ENCODE assay signal across 12 cellular contexts in the genomic region with DNA sequence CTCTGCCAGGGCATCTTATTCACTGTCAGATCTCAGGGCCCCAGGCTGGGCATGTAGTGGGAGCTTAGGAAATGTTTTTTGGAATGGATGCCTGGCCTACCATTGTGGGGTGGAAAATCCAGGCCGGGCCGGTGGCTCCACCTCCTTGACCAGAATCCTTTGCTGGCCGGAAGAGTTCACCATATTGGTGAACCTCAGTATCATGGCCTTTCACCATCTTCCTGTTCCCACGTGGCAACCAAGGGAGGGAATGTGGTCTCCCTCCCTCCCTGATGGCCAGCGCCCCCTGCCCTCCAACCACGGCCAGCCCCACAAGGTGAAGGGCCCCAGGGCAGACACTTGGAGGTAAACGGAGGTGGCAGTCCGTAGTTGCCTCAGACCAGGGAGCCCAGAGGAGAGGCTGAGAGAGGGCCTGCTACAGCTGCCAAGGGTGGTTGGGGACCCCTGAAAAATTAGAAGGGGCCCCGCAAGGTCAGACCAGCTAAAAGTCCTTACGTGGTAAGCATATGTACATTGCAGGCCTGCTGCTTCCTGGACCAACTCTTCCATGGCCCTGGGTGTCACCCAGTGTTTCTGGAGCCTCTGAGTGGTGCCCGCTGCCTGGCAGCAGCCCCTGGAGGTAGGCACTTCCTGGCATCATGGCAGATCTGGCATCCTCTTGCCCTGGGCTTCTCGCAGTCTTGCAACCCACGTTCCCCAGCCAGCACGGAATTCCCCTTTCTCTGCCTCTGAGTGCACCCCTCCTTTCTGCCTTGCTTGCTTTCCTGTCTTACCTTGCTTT.
DNase-seq lines count a peak whose midpoint lies in the region; ATAC-seq, FAIRE-seq and TF ChIP-seq lines count a peak whose summit lies in the region.
"Had no signal": no experiment of that assay in that cellular context is flagged by ENCODE, and none has a peak within 500 bp of the region (broad histone marks: within the 10 kb centered on the region; RNA-seq: fewer than 3 reads in every experiment).

No MANE protein-coding gene starts in this region.

- H3K14ac ChIP-seq in H1 (ENCODE audit: insufficient read length) (no peak overlapping the region), trophoblast cell (ENCODE audit: low read length) (peak overlapping the region; percentile 46)

- intact Hi-C loops in A673 (cut with micrococcal nuclease; ENCODE audit: unreplicated experiment), result no loop called here

- BruUV-seq in A673 (replicated peaks; lab: Mats Ljungman, UMichigan), result no TSS peak

- H3K36me3 ChIP-seq in A673 (ENCODE audit: insufficient read depth, low read length, poor library complexity, severe bottlenecking), result no peaks in the 10 kb centered on the region
- no peaks in the 10 kb centered on the region for H3K36me3 ChIP-seq in BLaER1 treated with 17β-estradiol and CSF1 and Interleukin-3, amounts not matched to agents 10 nM and 100 nM
- no peaks in the 10 kb centered on the region for H3K36me3 ChIP-seq in H1 (ENCODE audit: control insufficient read depth in 2 of 4, insufficient read depth in 4 of 4, low read length in 3 of 4)
- no peaks in the 10 kb centered on the region for H3K36me3 ChIP-seq in trophoblast cell (ENCODE audit: control insufficient read depth in 1 of 2, insufficient read depth in 2 of 2, low read length in 2 of 2)

- no peaks in the 10 kb centered on the region for H3K79me2 ChIP-seq in H1 (ENCODE audit: control insufficient read depth in 1 of 2, insufficient read depth in 2 of 2, low read length in 2 of 2)
- H3K79me2 ChIP-seq in trophoblast cell (ENCODE audit: control insufficient read depth, insufficient read depth, low read length, poor library complexity), result peaks cover 6% of the 10 kb centered on the region

- H4K5ac ChIP-seq in H1 (ENCODE audit: insufficient read length, low read depth, low read length), result no peak overlapping the region

- H2BK12ac ChIP-seq in H1 (ENCODE audit: low read depth, low read length) (peak overlapping the region; percentile 71; the same call in 1 of the 2 replicates), trophoblast cell (ENCODE audit: low read length) (peak overlapping the region; percentile 74)

- 0 out of 2 replicates have a peak overlapping the region, but pooled peaks have one; percentile 61 for H2BK20ac ChIP-seq in H1 (ENCODE audit: low read length)

- H4K91ac ChIP-seq in H1 (replicated peaks; ENCODE audit: insufficient read length, low read length) (peak overlapping the region; percentile 61), trophoblast cell (ENCODE audit: low read depth, low read length) (peak overlapping the region; percentile 72)

- TF ChIP-seq POLR2A in H1 (IDR thresholded peaks at IDR 0.05; ENCODE audit: control extremely low read depth in 1 of 2, low read depth in 2 of 2, low read length in 2 of 2), result no peak

- POLR2A ChIA-PET in A673 (lab: Charles Lee; ENCODE audit: low non-redundant PET) (interaction anchor here (0.6 kb wide), 1 partner anchor 12 kb away, joined by 3 read pairs; no protein-coding TSS in a partner anchor), H1 (lab: Charles Lee; ENCODE audit: partially characterized antibody) (interaction anchor here (1.1 to 3.1 kb wide), 5 partner anchors 9 to 23 kb away, joined by 4 to 17 read pairs (median 6); no protein-coding TSS in a partner anchor)

- H3K27me3 ChIP-seq in A673 (replicated peaks; ENCODE audit: insufficient read depth, low read depth, low read length, poor library complexity), result no peaks in the 10 kb centered on the region
- H3K27me3 ChIP-seq in BLaER1 treated with 17β-estradiol and CSF1 and Interleukin-3, amounts not matched to agents 10 nM and 100 nM, result no peaks in the 10 kb centered on the region
- no peaks in the 10 kb centered on the region; a peak in 2 of 7 replicates for H3K27me3 ChIP-seq in H1 (replicated peaks in 1 of 4; ENCODE audit: control insufficient read depth in 3 of 4, extremely low read depth in 1 of 4, insufficient read depth in 3 of 4, low read length in 3 of 4)
- no peaks in the 10 kb centered on the region for H3K27me3 ChIP-seq in trophoblast cell (ENCODE audit: insufficient read depth, low read length)
- H3K27me3 ChIP-seq: foreskin keratinocyte had no signal

- no peaks in the 10 kb centered on the region for H3K79me1 ChIP-seq in H1 (ENCODE audit: low read depth, low read length)
- peaks cover 33% of the 10 kb centered on the region for H3K79me1 ChIP-seq in trophoblast cell (ENCODE audit: low read length)

- H3K23me2 ChIP-seq in H1 (ENCODE audit: low read depth, low read length), result peaks cover 9% of the 10 kb centered on the region

- no peaks in the 10 kb centered on the region for H4K20me1 ChIP-seq in BLaER1 treated with 17β-estradiol and CSF1 and Interleukin-3, amounts not matched to agents 10 nM and 100 nM
- peaks cover 0 to 3% of the 10 kb centered on the region in 2 experiments for H4K20me1 ChIP-seq in H1 (replicated peaks in 1 of 2; ENCODE audit: control insufficient read depth in 1 of 2, insufficient read depth in 2 of 2, low read length in 2 of 2)

- H2AFZ ChIP-seq in H1 (ENCODE audit: low read length) (no peak overlapping the region), trophoblast cell (ENCODE audit: insufficient read depth, low read length, poor library complexity) (no peak overlapping the region)

- H3K27ac ChIP-seq in A673 (ENCODE audit: low read depth, low read length, poor library complexity, severe bottlenecking) (peak overlapping the region; percentile 51), H1 (ENCODE audit: low read depth, low read length) (no peak overlapping the region), trophoblast cell (ENCODE audit: low read depth, low read length) (no peak overlapping the region)
- H3K27ac ChIP-seq in BLaER1 treated with 17β-estradiol and CSF1 and Interleukin-3, amounts not matched to agents 10 nM and 100 nM, result peak overlapping the region in 2 of 11 experiments; percentile 11 to 46; a peak in 3 of 22 replicates
- H3K27ac ChIP-seq: foreskin keratinocyte had no signal

- H3K23ac ChIP-seq in H1 (ENCODE audit: insufficient read length), result no peak overlapping the region
- no peak overlapping the region for H3K23ac ChIP-seq in trophoblast cell (ENCODE audit: low read length)

- H3K18ac ChIP-seq in H1 (ENCODE audit: extremely low read depth, low read length), result peak overlapping the region; percentile 48; the same call in 1 of the 2 replicates
- H3K18ac ChIP-seq in trophoblast cell (ENCODE audit: low read length), result peak overlapping the region; percentile 44

- TF ChIP-seq RAD21 in H1 (IDR thresholded peaks at IDR 0.05 in 1 of 2, conservative IDR thresholded peaks at IDR 0.05 in 1 of 2; ENCODE audit: low read depth in 2 of 2, low read length in 2 of 2), result peak in 1 of 2 experiments; percentile 32; a peak in 1 of 4 replicates

- TF ChIP-seq EP300 in H1 (IDR thresholded peaks at IDR 0.05; ENCODE audit: borderline replicate concordance in 1 of 2, low read depth in 2 of 2, low read length in 2 of 2), result no peak

- 76% methylated on average over 13 of the region's 14 CpGs; no CpG with 5 or more reads in 1 of the 2 experiments for WGBS in H1 (ENCODE audit: extremely low coverage in 1 of 2, insufficient coverage in 1 of 2, insufficient read length in 1 of 2, insufficient replicate concordance in 2 of 2, low coverage in 1 of 2, low lambda C conversion rate in 2 of 2, missing lambda C conversion rate in 1 of 2), 2 experiments
- WGBS in trophoblast cell (ENCODE audit: extremely low coverage, insufficient coverage, insufficient read length), result no CpG with 5 or more reads among the region's 14 CpGs

- H3K4me1 ChIP-seq in A673 (ENCODE audit: insufficient read depth, low read length, poor library complexity, severe bottlenecking) (peaks cover 65% of the 10 kb centered on the region), H1 (replicated peaks in 1 of 4; ENCODE audit: control insufficient read depth in 3 of 4, insufficient read depth in 4 of 4, low read length in 3 of 4) (peaks cover 2 to 23% (median 15%) of the 10 kb centered on the region in 4 experiments), trophoblast cell (ENCODE audit: control insufficient read depth in 1 of 2, insufficient read depth in 2 of 2, low read length in 2 of 2) (peaks cover 27 to 37% of the 10 kb centered on the region in 2 experiments)
- peaks cover 54 to 89% (median 76%) of the 10 kb centered on the region in 10 experiments for H3K4me1 ChIP-seq in BLaER1 treated with 17β-estradiol and CSF1 and Interleukin-3, amounts not matched to agents 10 nM and 100 nM

- H3K4me3 ChIP-seq in A673 (ENCODE audit: low read depth, low read length, poor library complexity, severe bottlenecking) (no peak overlapping the region), H1 (ENCODE audit: extremely low read depth in 1 of 4, insufficient read depth in 2 of 4, low read depth in 3 of 4, low read length in 4 of 4) (no peak overlapping the region), trophoblast cell (ENCODE audit: low read depth, low read length) (no peak overlapping the region)
- H3K4me3 ChIP-seq in BLaER1 treated with 17β-estradiol and CSF1 and Interleukin-3, amounts not matched to agents 10 nM and 100 nM, result no peak overlapping the region

- H2AK5ac ChIP-seq in H1 (ENCODE audit: low read depth, low read length), result 0 out of 2 replicates have a peak overlapping the region, but pooled peaks have one; percentile 53
- H2AK5ac ChIP-seq in trophoblast cell (ENCODE audit: low read length), result peak overlapping the region; percentile 60

- peak overlapping the region; percentile 60; the same call in 1 of the 2 replicates for H2BK5ac ChIP-seq in H1 (ENCODE audit: low read depth, low read length)
- peak overlapping the region; percentile 23 for H2BK5ac ChIP-seq in trophoblast cell (ENCODE audit: low read depth, low read length, poor library complexity)

- H3K9me3 ChIP-seq in A673 (ENCODE audit: low read depth, low read length, poor library complexity, severe bottlenecking) (no peaks in the 10 kb centered on the region), H1 (ENCODE audit: insufficient read depth in 2 of 2, low read depth in 1 of 2, low read length in 1 of 2) (no peaks in the 10 kb centered on the region), trophoblast cell (ENCODE audit: insufficient read depth, low read depth, low read length) (no peaks in the 10 kb centered on the region)
- 0 out of 22 replicates have a peak, but pooled peaks cover 0 to 4% (median 0%) of the 10 kb centered on the region in 11 experiments for H3K9me3 ChIP-seq in BLaER1 treated with 17β-estradiol and CSF1 and Interleukin-3, amounts not matched to agents 10 nM and 100 nM (replicated peaks in 1 of 11)

- DNase-seq in A673 (ENCODE audit: low spot score), result no peak
- DNase-seq in H1 (ENCODE audit: low read depth in 1 of 2, low spot score in 2 of 2), result peak in 1 of 2 experiments; percentile 48
- no peak for DNase-seq in trophoblast cell
- DNase-seq in DMS53 treated with DMSO at 0.1 percent for 48 hours (lab: John Stamatoyannopoulos, UW; ENCODE audit: unreplicated experiment), result no peak
- DNase-seq: activated naive CD4-positive, alpha-beta T cell treated with anti-CD3 and anti-CD28 coated beads, Interleukin-2, amount 10 ng/mL, durations not matched to agents 7 days and 5 days; foreskin keratinocyte; SHP77 had no signal

- peak overlapping the region; percentile 48 to 78 (median 63); a peak in 20 of 22 replicates for H3K4me2 ChIP-seq in BLaER1 treated with 17β-estradiol and CSF1 and Interleukin-3, amounts not matched to agents 10 nM and 100 nM
- no peak overlapping the region for H3K4me2 ChIP-seq in H1 (ENCODE audit: insufficient read depth in 1 of 2, low read depth in 2 of 2, low read length in 2 of 2)
- no peak overlapping the region for H3K4me2 ChIP-seq in trophoblast cell (ENCODE audit: low read length)

- FAIRE-seq in H1 (lab: Jason Lieb, UNC), result no peak
- FAIRE-seq: keratinocyte had no signal

- CTCF ChIA-PET in A673 (lab: Charles Lee) (interaction anchor here (1.0 kb wide), 2 partner anchors 25 to 38 kb away, joined by 4 to 5 read pairs; no protein-coding TSS in a partner anchor), H1 (lab: Charles Lee; ENCODE audit: partially characterized antibody) (interaction anchor here (1.0 to 14.3 kb wide), 7 partner anchors 10 to 171 kb away, joined by 3 to 130 read pairs (median 6); no protein-coding TSS in a partner anchor)

- 0 out of 2 replicates have a peak overlapping the region, but pooled peaks have one; percentile 92 for H2BK15ac ChIP-seq in H1 (ENCODE audit: low read length)

- no peak overlapping the region for H3K56ac ChIP-seq in H1 (replicated peaks; ENCODE audit: insufficient read length, low read depth, low read length)

- H4K8ac ChIP-seq in H1 (ENCODE audit: extremely low read depth, insufficient read depth, low read length) (no peak overlapping the region), trophoblast cell (ENCODE audit: low read depth, low read length) (peak overlapping the region; percentile 8)

- ATAC-seq in HG03442 (IDR thresholded peaks at IDR 0.05; ENCODE audit: unreplicated experiment), result no peak
- ATAC-seq in GM21576 (IDR thresholded peaks at IDR 0.05; ENCODE audit: unreplicated experiment), result no peak
- ATAC-seq: foreskin keratinocyte, WTC11 had no signal

- TF ChIP-seq CTCF in A673 (conservative IDR thresholded peaks at IDR 0.05; ENCODE audit: low read depth, low read length), result no peak
- peak in 2 of 3 experiments; percentile 17 to 45; a peak in 2 of 4 replicates for TF ChIP-seq CTCF in H1 (IDR thresholded peaks at IDR 0.05; ENCODE audit: control extremely low read depth in 1 of 3, insufficient read depth in 1 of 3, low read depth in 1 of 3, low read length in 3 of 3)

- peak overlapping the region; percentile 18 for H2BK120ac ChIP-seq in H1 (replicated peaks; ENCODE audit: low read depth, low read length)
- H2BK120ac ChIP-seq in trophoblast cell (ENCODE audit: insufficient read depth, low read length, poor library complexity), result peak overlapping the region; percentile 57

- no peak overlapping the region for H3K4ac ChIP-seq in H1 (replicated peaks; ENCODE audit: insufficient read length, low read depth, low read length)
- peak overlapping the region; percentile 3 for H3K4ac ChIP-seq in trophoblast cell (ENCODE audit: low read depth, low read length)

- no peak overlapping the region for H4K12ac ChIP-seq in trophoblast cell (ENCODE audit: low read depth, low read length)

- H3K9ac ChIP-seq in BLaER1 treated with 17β-estradiol and CSF1 and Interleukin-3, amounts not matched to agents 10 nM and 100 nM, result peak overlapping the region in 1 of 11 experiments; percentile 23; a peak in 2 of 22 replicates
- H3K9ac ChIP-seq in H1 (replicated peaks in 1 of 4; ENCODE audit: extremely low read depth in 1 of 4, low read depth in 3 of 4, low read length in 3 of 4), result no peak overlapping the region
- H3K9ac ChIP-seq in trophoblast cell (ENCODE audit: low read length), result no peak overlapping the region

Comparison
In these comparisons a context has a peak if more than half of its experiments do, and no peak if none do; other contexts are left out.
1. H3K4me2 ChIP-seq: peak in BLaER1 treated with 17β-estradiol and CSF1 and Interleukin-3, amounts not matched to agents 10 nM and 100 nM (11 of 11); none in H1 (0 of 2) and trophoblast cell (single experiment).